ENCODE assay signal across 38 cellular contexts in the genomic region with DNA sequence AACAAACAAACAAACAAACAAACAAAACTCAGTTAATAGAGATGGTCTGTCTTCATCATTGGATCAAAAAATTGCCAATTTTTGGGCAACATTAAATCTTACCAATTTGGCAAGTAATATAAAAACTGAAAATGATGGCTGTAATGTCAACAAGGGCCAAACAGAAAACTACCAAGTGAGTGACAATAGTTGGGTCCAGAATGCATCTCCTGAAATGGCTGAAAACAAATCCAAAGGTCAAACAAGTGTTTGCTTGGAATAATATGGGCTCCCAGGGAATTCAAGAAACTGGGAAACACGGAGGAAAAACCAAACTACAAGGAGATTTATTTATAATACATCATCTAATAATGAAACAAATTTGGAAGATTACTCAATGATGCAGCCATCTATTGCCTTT. TPM values are rescaled to one million over a fixed set of nuclear protein-coding genes. Genes with fewer than 3 reads are reported as not detected.
DNase-seq lines count a peak whose midpoint lies in the region; ATAC-seq, FAIRE-seq and TF ChIP-seq lines count a peak whose summit lies in the region.
"Had no signal": no experiment of that assay in that cellular context is flagged by ENCODE, and none has a peak within 500 bp of the region (broad histone marks: within the 10 kb centered on the region; RNA-seq: fewer than 3 reads in every experiment).

No MANE protein-coding gene starts in this region.

- POLR2A ChIA-PET in HepG2 (lab: Yijun Ruan, JAX), result no interaction called here
- POLR2A ChIA-PET in MCF 10A (lab: Yijun Ruan, JAX), result no interaction called here

- H3K4me1 ChIP-seq in HepG2 (ENCODE audit: insufficient read depth, low read length) (peaks cover 72% of the 10 kb centered on the region), liver (ENCODE audit: control insufficient read depth in 4 of 4, insufficient read depth in 4 of 4, low read length in 3 of 4) (peaks cover 2 to 16% (median 7%) of the 10 kb centered on the region in 4 donors), right lobe of liver (peaks cover 0 to 33% (median 2%) of the 10 kb centered on the region in 4 donors)
- H3K4me1 ChIP-seq: BE2C; BLaER1; BLaER1 treated with 17β-estradiol and CSF1 and Interleukin-3, amounts not matched to agents 10 nM and 100 nM had no signal

- TF ChIP-seq EP300 in HepG2 (IDR thresholded peaks at IDR 0.05; ENCODE audit: low read depth in 2 of 2, low read length in 2 of 2), result no peak; a peak in 1 of 4 replicates
- no peak for TF ChIP-seq EP300 in HepG2 (CRISPR knock-in tag; IDR thresholded peaks at IDR 0.05; ENCODE audit: borderline replicate concordance)

- no peaks in the 10 kb centered on the region for H3K36me3 Mint-ChIP-seq in MCF 10A (ENCODE audit: insufficient read depth, unreplicated experiment)
- H3K36me3 Mint-ChIP-seq: CD14-positive monocyte; CD4-positive, alpha-beta memory T cell; CD4-positive, CD25-positive, alpha-beta regulatory T cell; CD8-positive, alpha-beta memory T cell; CD8-positive, alpha-beta T cell had no signal

- no peak for FAIRE-seq in HepG2 (lab: Jason Lieb, UNC)
- FAIRE-seq: A204.1, A549, D721Med had no signal

- H3K27me3 Mint-ChIP-seq in MCF 10A (ENCODE audit: insufficient read depth, unreplicated experiment), result no peaks in the 10 kb centered on the region

- H3K4me3 Mint-ChIP-seq in MCF 10A (ENCODE audit: unreplicated experiment), result no peak overlapping the region
- H3K4me3 Mint-ChIP-seq: B cell; CD14-positive monocyte; CD4-positive, alpha-beta memory T cell; CD4-positive, alpha-beta T cell; CD4-positive, CD25-positive, alpha-beta regulatory T cell; CD8-positive, alpha-beta memory T cell; CD8-positive, alpha-beta T cell had no signal

- DNase-seq in HepG2 (ENCODE audit: low spot score) (peak; percentile 41), right lobe of liver (no peak), MCF 10A (ENCODE audit: unreplicated experiment) (no peak)
- DNase-seq in stimulated activated CD4-positive, alpha-beta T cell treated with anti-CD3 and anti-CD28 coated beads, Interleukin-15, amount 100 ng/mL, for 24 hours, result no peak
- DNase-seq: 8988T; ACHN; AML-193; BE2C; C1 segment of cervical spinal cord; Caco-2; Calu3; CD4-positive, alpha-beta memory T cell; CD4-positive, alpha-beta T cell; CD4-positive, CD25-positive, alpha-beta regulatory T cell; CD8-positive, alpha-beta memory T cell; CD8-positive, alpha-beta T cell; COR-L47; DMS 273 treated with DMSO at 0.1 percent for 48 hours; DMS153; DMS53; DMS79; DMS79 treated with DMSO at 0.1 percent for 48 hours; DND-41; EL had no signal

- H3K36me3 ChIP-seq in HepG2 (replicated peaks in 1 of 2; ENCODE audit: control insufficient read depth in 1 of 2, insufficient read depth in 2 of 2, low read length in 2 of 2), result no peaks in the 10 kb centered on the region
- H3K36me3 ChIP-seq in liver (ENCODE audit: control insufficient read depth in 4 of 4, insufficient read depth in 3 of 4, low read depth in 1 of 4, low read length in 3 of 4), result peaks cover 0 to 33% (median 25%) of the 10 kb centered on the region in 4 donors
- peaks cover 0 to 39% (median 16%) of the 10 kb centered on the region in 4 donors for H3K36me3 ChIP-seq in right lobe of liver
- H3K36me3 ChIP-seq: BE2C; BLaER1; BLaER1 treated with 17β-estradiol and CSF1 and Interleukin-3, amounts not matched to agents 10 nM and 100 nM had no signal

- ATAC-seq in HepG2, result no peak
- ATAC-seq in right lobe of liver, result peak in 1 of 4 donors; percentile 30
- no peak for ATAC-seq in GM21367 (IDR thresholded peaks at IDR 0.05; ENCODE audit: unreplicated experiment)
- ATAC-seq: A549; CD8-positive, alpha-beta T cell had no signal

- TF ChIP-seq RAD21 in HepG2 (CRISPR knock-in tag; IDR thresholded peaks at IDR 0.05) (no peak), liver (IDR thresholded peaks at IDR 0.05) (no peak)

- H3K27ac ChIP-seq in HepG2 (ENCODE audit: extremely low read length, insufficient read depth, low read length) (no peak overlapping the region), liver (ENCODE audit: low read depth in 1 of 2, low read length in 2 of 2) (peak overlapping the region; percentile 17 to 23), right lobe of liver (peak overlapping the region in 2 of 3 donors; percentile 54 to 75)
- H3K27ac ChIP-seq: 22Rv1; BLaER1; BLaER1 treated with 17β-estradiol and CSF1 and Interleukin-3, amounts not matched to agents 10 nM and 100 nM; C4-2B had no signal

- TF ChIP-seq POLR2A in HepG2 (IDR thresholded peaks at IDR 0.05; ENCODE audit: insufficient read depth in 1 of 2, low read depth in 2 of 2, low read length in 2 of 2) (no peak), right lobe of liver (IDR thresholded peaks at IDR 0.05) (no peak)

- 53% methylated on average over 1 of the region's 1 CpG for WGBS in HepG2 (ENCODE audit: low lambda C conversion rate)
- 38% methylated on average over 1 of the region's 1 CpG for WGBS in liver
- WGBS in right lobe of liver (ENCODE audit: insufficient coverage, low coverage, low lambda C conversion rate, missing lambda C conversion rate), result 27% methylated on average over 1 of the region's 1 CpG

- H3K27ac Mint-ChIP-seq in MCF 10A (ENCODE audit: low read depth, unreplicated experiment), result no peak overlapping the region
- H3K27ac Mint-ChIP-seq: B cell; CD14-positive monocyte; CD4-positive, alpha-beta memory T cell; CD4-positive, alpha-beta T cell; CD4-positive, CD25-positive, alpha-beta regulatory T cell; CD8-positive, alpha-beta memory T cell; CD8-positive, alpha-beta T cell had no signal

- in situ Hi-C loops in HepG2 (cut with HindIII; ENCODE audit: extremely low pct_ligation_motif_present, low pct_unique_long_range_greater_than_20kb), result no loop called here

- H3K4me2 ChIP-seq in HepG2 (ENCODE audit: low read depth, low read length), result 0 out of 2 replicates have a peak overlapping the region, but pooled peaks have one; percentile 6
- H3K4me2 ChIP-seq: A549; BLaER1; BLaER1 treated with 17β-estradiol and CSF1 and Interleukin-3, amounts not matched to agents 10 nM and 100 nM had no signal

- no peaks in the 10 kb centered on the region for H3K4me1 Mint-ChIP-seq in MCF 10A (ENCODE audit: insufficient read depth, unreplicated experiment)
- H3K4me1 Mint-ChIP-seq: B cell; CD14-positive monocyte; CD4-positive, alpha-beta memory T cell; CD4-positive, CD25-positive, alpha-beta regulatory T cell; CD8-positive, alpha-beta memory T cell had no signal

- no peaks in the 10 kb centered on the region for H4K20me1 ChIP-seq in HepG2 (ENCODE audit: insufficient read depth, low read length)
- H4K20me1 ChIP-seq: BLaER1; BLaER1 treated with 17β-estradiol and CSF1 and Interleukin-3, amounts not matched to agents 10 nM and 100 nM had no signal

- CTCF ChIA-PET in HepG2 (lab: Yijun Ruan, JAX; ENCODE audit: low intra/inter-chr PET ratio, low total read pairs), result interaction anchor here (0.6 kb wide), 1 partner anchor 29 kb away, joined by 3 read pairs; no protein-coding TSS in a partner anchor
- CTCF ChIA-PET in MCF 10A (lab: Yijun Ruan, JAX), result no interaction called here

- H2AFZ ChIP-seq in HepG2 (ENCODE audit: low read length), result no peak overlapping the region

- H3K27me3 ChIP-seq in HepG2 (ENCODE audit: control insufficient read depth in 1 of 2, insufficient read depth in 2 of 2, low read length in 2 of 2) (no peaks in the 10 kb centered on the region), liver (ENCODE audit: control insufficient read depth in 4 of 4, insufficient read depth in 4 of 4, low read length in 3 of 4) (no peaks in the 10 kb centered on the region), right lobe of liver (no peaks in the 10 kb centered on the region)
- H3K27me3 ChIP-seq: BE2C; BLaER1; BLaER1 treated with 17β-estradiol and CSF1 and Interleukin-3, amounts not matched to agents 10 nM and 100 nM had no signal

- H3K4me3 ChIP-seq in HepG2 (replicated peaks in 1 of 3; ENCODE audit: insufficient read depth in 1 of 3, low read depth in 2 of 3, low read length in 3 of 3) (no peak overlapping the region), liver (ENCODE audit: low read depth in 1 of 3, low read length in 3 of 3) (no peak overlapping the region), right lobe of liver (no peak overlapping the region)
- H3K4me3 ChIP-seq: A549; BLaER1; BLaER1 treated with 17β-estradiol and CSF1 and Interleukin-3, amounts not matched to agents 10 nM and 100 nM had no signal

- BruUV-seq in HepG2 (replicated peaks; lab: Mats Ljungman, UMichigan) (no TSS peak), MCF 10A (replicated peaks; lab: Mats Ljungman, UMichigan) (no TSS peak)

- no peak for TF ChIP-seq CTCF in HepG2 (CRISPR knock-in tag; IDR thresholded peaks at IDR 0.05)
- TF ChIP-seq CTCF in liver (IDR thresholded peaks at IDR 0.05; ENCODE audit: low read depth, low read length, missing input control), result no peak
- no peak for TF ChIP-seq CTCF in right lobe of liver (IDR thresholded peaks at IDR 0.05)
- TF ChIP-seq CTCF in MCF 10A (IDR thresholded peaks at IDR 0.05; ENCODE audit: unreplicated experiment), result no peak

- H3K9me3 Mint-ChIP-seq in MCF 10A (ENCODE audit: unreplicated experiment), result no peaks in the 10 kb centered on the region
- H3K9me3 Mint-ChIP-seq: CD4-positive, alpha-beta T cell; CD8-positive, alpha-beta T cell had no signal

- H3K9ac ChIP-seq in HepG2 (ENCODE audit: insufficient read depth, low read depth, low read length) (no peak overlapping the region), liver (ENCODE audit: low read depth in 1 of 2, low read length in 2 of 2) (no peak overlapping the region)
- H3K9ac ChIP-seq: BLaER1; BLaER1 treated with 17β-estradiol and CSF1 and Interleukin-3, amounts not matched to agents 10 nM and 100 nM had no signal

- intact Hi-C loops in HepG2 (cut with micrococcal nuclease; ENCODE audit: unreplicated experiment) (no loop called here), right lobe of liver (cut with DNase I) (no loop called here), MCF 10A (cut with micrococcal nuclease) (no loop called here)

- no peaks in the 10 kb centered on the region for H3K79me2 ChIP-seq in HepG2 (ENCODE audit: insufficient read depth, low read length)

- H3K9me3 ChIP-seq in HepG2 (ENCODE audit: low read length) (no peaks in the 10 kb centered on the region), liver (ENCODE audit: control insufficient read depth in 4 of 4, low read length in 3 of 4) (no peaks in the 10 kb centered on the region), right lobe of liver (no peaks in the 10 kb centered on the region)
- H3K9me3 ChIP-seq: BE2C; BLaER1; BLaER1 treated with 17β-estradiol and CSF1 and Interleukin-3, amounts not matched to agents 10 nM and 100 nM had no signal

RNA-seq across cellular contexts. Expression of a gene that starts 25.1 kb away (rescaled TPM):
- total RNA-seq in HepG2 (2016; rRNA removed; fragmentation: Illumina TruSeq; extraction: Trizol) (0.71 and 1.0 TPM in 2 replicates), liver (100 to 1,000 TPM in 1 of 2 donors, 10 to 100 TPM in 1; 31.9 to 167 TPM), right lobe of liver (100 to 1,000 TPM; 223 to 648 (median 507) TPM), MCF 10A (2022) (0.14 and 0.15 TPM in 2 replicates)
- 0.20 and 0.26 TPM in 2 replicates for total RNA-seq in HepG2 (2016; cell fraction: cytosol; rRNA removed; fragmentation: Illumina TruSeq; extraction: Trizol; ENCODE audit: low read depth)
- 0.45 and 0.77 TPM in 2 replicates for total RNA-seq in HepG2 (2016; cell fraction: insoluble cytoplasmic fraction; rRNA removed; fragmentation: Illumina TruSeq; extraction: Trizol)
- 0.34 and 0.56 TPM in 2 replicates for total RNA-seq in HepG2 (2016; cell fraction: membrane; rRNA removed; fragmentation: Illumina TruSeq; extraction: Trizol)
- 0.78 and 0.97 TPM in 2 replicates for total RNA-seq in HepG2 (2016; cell fraction: nucleus; rRNA removed; fragmentation: Illumina TruSeq; extraction: Trizol)
- polyA plus RNA-seq in HepG2 (2011; rRNA removed) (7.9 and 11.2 TPM in 2 replicates), liver (100 to 1,000 TPM; 136 to 275 TPM)
- polyA plus RNA-seq in HepG2 (2011; cell fraction: cytosol; rRNA removed), result 3.9 and 10.6 TPM in 2 replicates
- 4.2 and 7.6 TPM in 2 replicates for polyA plus RNA-seq in HepG2 (2011; cell fraction: nucleus; rRNA removed)
- polyA plus RNA-seq in HepG2 (2012), result 26.8 and 34.2 TPM in 2 replicates
- 0.07 and 0.18 TPM in 2 replicates for polyA plus RNA-seq in HepG2 (2016; cell fraction: cytosol; fragmentation: Illumina TruSeq; extraction: Trizol; ENCODE audit: low read depth)
- 0.80 and 0.87 TPM in 2 replicates for polyA plus RNA-seq in HepG2 (2016; cell fraction: insoluble cytoplasmic fraction; fragmentation: Illumina TruSeq; extraction: Trizol; ENCODE audit: low read depth)
- 0.22 and 0.24 TPM in 2 replicates for polyA plus RNA-seq in HepG2 (2016; cell fraction: membrane; fragmentation: Illumina TruSeq; extraction: Trizol; ENCODE audit: low read depth)
- 1.4 and 1.7 TPM in 2 replicates for polyA plus RNA-seq in HepG2 (2016; cell fraction: nucleus; fragmentation: Illumina TruSeq; extraction: Trizol; ENCODE audit: insufficient read depth, low read depth)
- 0.05 and 7.3 TPM in 2 replicates for polyA minus RNA-seq in HepG2 (2011; rRNA and poly(A)+ RNA removed; ENCODE audit: low replicate concordance)
- polyA minus RNA-seq in HepG2 (2011; cell fraction: cytosol; rRNA and poly(A)+ RNA removed), result 5.0 and 10.0 TPM in 2 replicates
- polyA minus RNA-seq in HepG2 (2011; cell fraction: nucleus; rRNA and poly(A)+ RNA removed), result 7.6 and 12.8 TPM in 2 replicates
- total RNA-seq: A172; B cell; CD4-positive, alpha-beta T cell; CD8-positive, alpha-beta memory T cell; CD8-positive, alpha-beta T cell had no signal
- polyA plus RNA-seq: AG04450, BJ, CD14-positive monocyte had no signal

RNA-seq across cellular contexts. Expression of a gene that starts 38.7 kb away (rescaled TPM):
- total RNA-seq in HepG2 (2016; rRNA removed; fragmentation: Illumina TruSeq; extraction: Trizol), result 70.0 and 107 TPM in 2 replicates
- 21.0 and 24.1 TPM in 2 replicates for total RNA-seq in HepG2 (2016; cell fraction: cytosol; rRNA removed; fragmentation: Illumina TruSeq; extraction: Trizol; ENCODE audit: low read depth)
- 68.9 and 116 TPM in 2 replicates for total RNA-seq in HepG2 (2016; cell fraction: insoluble cytoplasmic fraction; rRNA removed; fragmentation: Illumina TruSeq; extraction: Trizol)
- 28.1 and 35.5 TPM in 2 replicates for total RNA-seq in HepG2 (2016; cell fraction: membrane; rRNA removed; fragmentation: Illumina TruSeq; extraction: Trizol)
- 39.6 and 40.3 TPM in 2 replicates for total RNA-seq in HepG2 (2016; cell fraction: nucleus; rRNA removed; fragmentation: Illumina TruSeq; extraction: Trizol)
- polyA plus RNA-seq in HepG2 (2011; rRNA removed), result 30.0 and 37.1 TPM in 2 replicates
- 12.7 and 22.1 TPM in 2 replicates for polyA plus RNA-seq in HepG2 (2011; cell fraction: cytosol; rRNA removed)
- polyA plus RNA-seq in HepG2 (2011; cell fraction: nucleus; rRNA removed), result 6.3 and 8.8 TPM in 2 replicates
- polyA plus RNA-seq in HepG2 (2012), result 35.5 and 51.6 TPM in 2 replicates
- polyA plus RNA-seq in HepG2 (2016; cell fraction: cytosol; fragmentation: Illumina TruSeq; extraction: Trizol; ENCODE audit: low read depth), result 9.9 and 11.7 TPM in 2 replicates
- 93.2 and 105 TPM in 2 replicates for polyA plus RNA-seq in HepG2 (2016; cell fraction: insoluble cytoplasmic fraction; fragmentation: Illumina TruSeq; extraction: Trizol; ENCODE audit: low read depth)
- polyA plus RNA-seq in HepG2 (2016; cell fraction: membrane; fragmentation: Illumina TruSeq; extraction: Trizol; ENCODE audit: low read depth), result 17.3 and 19.1 TPM in 2 replicates
- 41.9 and 44.2 TPM in 2 replicates for polyA plus RNA-seq in HepG2 (2016; cell fraction: nucleus; fragmentation: Illumina TruSeq; extraction: Trizol; ENCODE audit: insufficient read depth, low read depth)
- 2.7 and 4.1 TPM in 2 replicates for polyA minus RNA-seq in HepG2 (2011; rRNA and poly(A)+ RNA removed; ENCODE audit: low replicate concordance)
- 6.6 and 7.6 TPM in 2 replicates for polyA minus RNA-seq in HepG2 (2011; cell fraction: cytosol; rRNA and poly(A)+ RNA removed)
- polyA minus RNA-seq in HepG2 (2011; cell fraction: nucleus; rRNA and poly(A)+ RNA removed), result 36.7 and 38.1 TPM in 2 replicates
- 10 to 100 TPM in 1 of 2 donors, 1 to 10 TPM in 1; 9.0 to 11.9 TPM for total RNA-seq in liver
- 10 to 100 TPM in 1 of 2 donors, 1 to 10 TPM in 1; 5.7 to 12.3 TPM for polyA plus RNA-seq in liver
- 1 to 10 TPM; 4.6 to 8.7 (median 6.7) TPM for total RNA-seq in right lobe of liver
- 15.4 and 16.9 TPM in 2 replicates for total RNA-seq in MCF 10A (2022)

RNA-seq across cellular contexts. Expression of a gene that starts 39.0 kb away (rescaled TPM):
- total RNA-seq in HepG2 (2016; rRNA removed; fragmentation: Illumina TruSeq; extraction: Trizol), result 50.0 and 65.4 TPM in 2 replicates
- total RNA-seq in HepG2 (2016; cell fraction: cytosol; rRNA removed; fragmentation: Illumina TruSeq; extraction: Trizol; ENCODE audit: low read depth), result 8.6 and 10.3 TPM in 2 replicates
- total RNA-seq in HepG2 (2016; cell fraction: insoluble cytoplasmic fraction; rRNA removed; fragmentation: Illumina TruSeq; extraction: Trizol), result 48.2 and 65.9 TPM in 2 replicates
- total RNA-seq in HepG2 (2016; cell fraction: membrane; rRNA removed; fragmentation: Illumina TruSeq; extraction: Trizol), result 33.1 and 39.4 TPM in 2 replicates
- 46.2 and 50.3 TPM in 2 replicates for total RNA-seq in HepG2 (2016; cell fraction: nucleus; rRNA removed; fragmentation: Illumina TruSeq; extraction: Trizol)
- polyA plus RNA-seq in HepG2 (2011; rRNA removed), result 7.9 and 8.4 TPM in 2 replicates
- 2.8 and 5.5 TPM in 2 replicates for polyA plus RNA-seq in HepG2 (2011; cell fraction: cytosol; rRNA removed)
- 11.7 and 16.1 TPM in 2 replicates for polyA plus RNA-seq in HepG2 (2011; cell fraction: nucleus; rRNA removed)
- 23.9 and 31.6 TPM in 2 replicates for polyA plus RNA-seq in HepG2 (2012)
- polyA plus RNA-seq in HepG2 (2016; cell fraction: cytosol; fragmentation: Illumina TruSeq; extraction: Trizol; ENCODE audit: low read depth), result 3.4 and 3.7 TPM in 2 replicates
- 40.8 and 42.4 TPM in 2 replicates for polyA plus RNA-seq in HepG2 (2016; cell fraction: insoluble cytoplasmic fraction; fragmentation: Illumina TruSeq; extraction: Trizol; ENCODE audit: low read depth)
- 12.9 and 13.9 TPM in 2 replicates for polyA plus RNA-seq in HepG2 (2016; cell fraction: membrane; fragmentation: Illumina TruSeq; extraction: Trizol; ENCODE audit: low read depth)
- polyA plus RNA-seq in HepG2 (2016; cell fraction: nucleus; fragmentation: Illumina TruSeq; extraction: Trizol; ENCODE audit: insufficient read depth, low read depth), result 52.8 and 60.4 TPM in 2 replicates
- 2.2 and 6.6 TPM in 2 replicates for polyA minus RNA-seq in HepG2 (2011; rRNA and poly(A)+ RNA removed; ENCODE audit: low replicate concordance)
- 10.9 and 12.4 TPM in 2 replicates for polyA minus RNA-seq in HepG2 (2011; cell fraction: cytosol; rRNA and poly(A)+ RNA removed)
- 77.9 and 116 TPM in 2 replicates for polyA minus RNA-seq in HepG2 (2011; cell fraction: nucleus; rRNA and poly(A)+ RNA removed)
- 10 to 100 TPM; 11.4 to 16.1 TPM for total RNA-seq in liver
- 1 to 10 TPM; 4.4 to 5.1 TPM for polyA plus RNA-seq in liver
- total RNA-seq in right lobe of liver, result 1 to 10 TPM; 5.7 to 9.7 (median 8.2) TPM
- 17.4 and 20.4 TPM in 2 replicates for total RNA-seq in MCF 10A (2022)

Comparison
In these comparisons a context has a peak if more than half of its experiments do, and no peak if none do; other contexts are left out.
1. RNA of a gene that starts 25.1 kb away (total RNA-seq): 223 to 648 TPM in right lobe of liver and 31.9 to 167 TPM in liver; 0.20 to 1.0 TPM in HepG2 and 0.14 to 0.15 TPM in MCF 10A; every median in the first group is over 10 times any median in the second.